In the genomic region with DNA sequence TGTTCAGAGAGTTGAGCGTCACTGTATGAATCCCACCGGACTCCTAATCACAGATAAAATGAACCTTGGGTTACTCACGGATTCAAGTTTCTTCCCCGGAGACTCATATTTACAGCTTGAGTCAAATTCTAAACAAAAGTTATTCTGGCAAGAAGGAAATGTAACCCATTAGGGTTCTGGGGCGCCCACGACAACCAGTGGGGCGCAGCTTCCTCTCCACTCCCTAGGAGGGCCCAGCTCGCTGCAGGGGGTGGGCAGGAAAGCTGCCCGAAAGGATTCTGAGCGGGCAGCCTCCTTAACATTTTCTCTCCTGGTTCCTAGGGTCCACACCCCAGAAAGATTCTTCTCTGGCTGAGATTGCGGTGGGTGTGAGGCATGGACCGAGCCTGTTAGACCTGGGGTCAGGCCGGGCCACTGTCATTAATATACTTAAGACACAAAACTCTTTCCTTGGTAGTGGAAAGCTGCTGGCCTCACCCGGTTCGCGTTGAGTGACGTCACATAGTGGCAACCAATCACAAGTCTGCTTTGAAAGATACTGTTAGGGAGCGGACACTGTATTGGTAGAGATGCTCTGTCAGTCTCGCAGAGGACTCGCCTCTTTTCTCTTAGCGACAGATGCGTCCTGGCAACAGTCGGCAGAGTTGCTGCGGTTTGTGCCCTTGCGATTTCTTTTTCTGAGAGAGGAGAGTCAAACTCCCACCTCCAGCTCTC, we compare ENCODE assay signal across 8 cellular contexts. TPM values are rescaled to one million over a fixed set of nuclear protein-coding genes. Genes with fewer than 3 reads are reported as not detected.
DNase-seq lines count a peak whose midpoint lies in the region; ATAC-seq and TF ChIP-seq lines count a peak whose summit lies in the region.

No MANE protein-coding gene starts in this region.

- DNase-seq in AG04450 (ENCODE audit: low read depth, low spot score) (peak; percentile 95), NCI-H69 (lab: John Stamatoyannopoulos, UW) (peak; percentile 88), memory B cell (ENCODE audit: low spot score in 2 of 2) (peak; percentile 76 to 90)
- peak; percentile 54 to 69 for DNase-seq in activated CD8-positive, alpha-beta memory T cell treated with anti-CD3 and anti-CD28 coated beads for 1 hour (ENCODE audit: extremely low read depth in 1 of 2, low read depth in 1 of 2)
- DNase-seq in stimulated activated CD8-positive, alpha-beta memory T cell treated with anti-CD3 and anti-CD28 coated beads, Interleukin-12 subunit alpha, Interleukin-12 subunit beta, amount 100 ng/mL, for 24 hours (ENCODE audit: extremely low read depth): peak; percentile 46

- H3K4me1 ChIP-seq in endocrine pancreas (ENCODE audit: control insufficient read depth, insufficient read depth, low read length): peaks cover 8% of the 10 kb centered on the region

- peak overlapping the region; percentile 71 for H3K9ac ChIP-seq in endocrine pancreas (ENCODE audit: control insufficient read depth, insufficient read depth, low read length)

- peak overlapping the region; percentile 68 for H3K27ac ChIP-seq in AG04450 (ENCODE audit: low read depth, low read length)

- peaks cover 3% of the 10 kb centered on the region for H3K27me3 Mint-ChIP-seq in memory B cell

- H3K27me3 ChIP-seq in AG04450 (ENCODE audit: control insufficient read depth, insufficient read depth, low read length) (no peaks in the 10 kb centered on the region), endocrine pancreas (ENCODE audit: control insufficient read depth, insufficient read depth, low read length) (no peaks in the 10 kb centered on the region)

- TF ChIP-seq CTCF in AG04450 (IDR thresholded peaks at IDR 0.05; ENCODE audit: low read depth, low read length): no peak

- peak overlapping the region; percentile 91 for H3K27ac Mint-ChIP-seq in memory B cell

- H3K4me3 ChIP-seq in AG04450 (ENCODE audit: low read depth, low read length) (peak overlapping the region; percentile 61), endocrine pancreas (ENCODE audit: control insufficient read depth, insufficient read depth, low read length) (peak overlapping the region; percentile 94)

- H3K4me1 Mint-ChIP-seq in memory B cell: peaks cover 11% of the 10 kb centered on the region

- ATAC-seq in GM19023 (IDR thresholded peaks at IDR 0.05; ENCODE audit: unreplicated experiment): peak; percentile 100
- peak; percentile 100 for ATAC-seq in HG03280 (IDR thresholded peaks at IDR 0.05; ENCODE audit: unreplicated experiment)
- ATAC-seq in memory B cell (ENCODE audit: low read depth): peak; percentile 98

- H3K36me3 ChIP-seq in endocrine pancreas (ENCODE audit: control insufficient read depth, insufficient read depth, low read length): no peaks in the 10 kb centered on the region

- CTCF ChIA-PET in AG04450 (lab: Charles Lee): interaction anchor here (1.0 to 2.9 kb wide), 4 partner anchors 15 to 193 kb away, joined by 3 to 15 read pairs (median 4); no protein-coding TSS in a partner anchor

- H3K4me3 Mint-ChIP-seq in memory B cell: peak overlapping the region; percentile 90

- POLR2A ChIA-PET in AG04450 (lab: Yijun Ruan, JAX): no interaction called here

- no peaks in the 10 kb centered on the region for H3K36me3 Mint-ChIP-seq in memory B cell

- H3K9me3 Mint-ChIP-seq in memory B cell: no peaks in the 10 kb centered on the region

- H3K9me3 ChIP-seq in AG04450 (ENCODE audit: control insufficient read depth, insufficient read depth, low read length) (no peaks in the 10 kb centered on the region), endocrine pancreas (ENCODE audit: control insufficient read depth, low read length) (no peaks in the 10 kb centered on the region)

RNA-seq across cellular contexts. Expression of a gene that starts 13.6 kb away (rescaled TPM):
- 0.05 TPM in 2 replicates for polyA plus RNA-seq in AG04450 (2011; rRNA removed)
- not detected in 2 replicates for polyA minus RNA-seq in AG04450 (2011; rRNA and poly(A)+ RNA removed)

Comparison
In these comparisons a context has a peak if more than half of its experiments do, and no peak if none do; other contexts are left out.
1. Peak in every context shown above with its lines: DNase-seq, ATAC-seq, H3K4me3 ChIP-seq and H3K27ac ChIP-seq.